Comparison of ENCODE assay signal across 8 cellular contexts in the genomic region with DNA sequence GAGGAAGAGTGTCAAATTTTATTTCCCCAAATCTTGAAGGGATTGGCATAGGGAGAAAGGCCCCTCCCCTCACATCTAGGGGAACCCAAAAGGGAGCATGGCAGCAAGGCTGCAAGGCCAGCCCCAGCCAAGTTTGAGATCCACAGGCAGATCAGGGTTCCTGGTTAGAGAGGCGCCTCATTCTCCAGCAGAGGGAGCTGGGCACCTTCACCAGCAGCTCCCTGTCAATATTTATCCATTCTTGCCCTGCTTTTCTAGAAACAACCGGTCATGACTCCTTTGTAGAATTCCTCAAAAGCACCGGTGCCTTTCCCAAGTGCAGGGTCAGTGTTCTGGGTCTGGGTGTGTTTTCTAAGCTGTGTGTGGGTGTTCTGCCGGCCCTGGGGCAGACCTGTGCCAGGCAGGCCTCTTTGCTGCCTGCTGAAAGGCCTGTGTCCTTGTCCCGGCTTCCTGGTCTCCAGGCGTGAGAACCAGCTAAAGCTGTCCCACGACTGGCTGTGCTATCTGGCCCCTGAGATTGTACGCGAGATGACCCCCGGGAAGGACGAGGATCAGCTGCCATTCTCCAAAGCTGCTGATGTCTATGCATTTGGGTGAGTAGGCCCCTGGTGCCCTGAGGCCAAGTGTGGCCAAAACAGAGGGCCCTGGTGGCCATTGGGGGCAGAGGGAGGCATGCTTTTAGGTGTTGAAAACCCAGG. TPM values are rescaled to one million over a fixed set of nuclear protein-coding genes. Genes with fewer than 3 reads are reported as not detected.
A peak's percentile ranks its signal among the peaks of the same experiment; 100 is the strongest.
DNase-seq lines count a peak whose midpoint lies in the region; ATAC-seq and TF ChIP-seq lines count a peak whose summit lies in the region.

No MANE protein-coding gene starts in this region.

- ATAC-seq in left ventricle myocardium superior (peak; percentile 76), HG02759 (IDR thresholded peaks at IDR 0.05; ENCODE audit: unreplicated experiment) (no peak)

- intact Hi-C loops in left ventricle myocardium superior (cut with micrococcal nuclease): no loop called here

- no peak overlapping the region for H3K27ac ChIP-seq in C4-2B
- H3K27ac ChIP-seq in VCaP: no peak overlapping the region

- POLR2A ChIA-PET in HEK293T (lab: Yijun Ruan, JAX): no interaction called here

- TF ChIP-seq CTCF in C4-2B (conservative IDR thresholded peaks at IDR 0.05): peak; percentile 84
- peak; percentile 97 for TF ChIP-seq CTCF in VCaP (conservative IDR thresholded peaks at IDR 0.05)

- DNase-seq in HEK293T (ENCODE audit: extremely low spot score): peak; percentile 14
- DNase-seq in left ventricle myocardium superior: peak; percentile 60
- peak; percentile 24 for DNase-seq in stromal cell of bone marrow (ENCODE audit: low read depth)
- DNase-seq in NCI-H187 (lab: John Stamatoyannopoulos, UW): no peak
- no peak for DNase-seq in pons (ENCODE audit: low spot score)

- CTCF ChIA-PET in HEK293T (lab: Yijun Ruan, JAX): interaction anchor here (0.5 to 0.6 kb wide), 2 partner anchors 41 to 372 kb away, joined by 4 read pairs; no protein-coding TSS in a partner anchor

TF ChIP-seq in HEK293T, 16 proteins besides CTCF, POLR2A, EP300 and RAD21:
- TF ChIP-seq NFRKB (IDR thresholded peaks at IDR 0.05) (no peak), SUZ12 (IDR thresholded peaks at IDR 0.05) (no peak), HDGF (IDR thresholded peaks at IDR 0.05; ENCODE audit: borderline replicate concordance) (no peak), FOXA1 (IDR thresholded peaks at IDR 0.05) (no peak), CTBP1 (IDR thresholded peaks at IDR 0.05; ENCODE audit: borderline replicate concordance) (no peak), ZNF384 (IDR thresholded peaks at IDR 0.05) (no peak), LEF1 (IDR thresholded peaks at IDR 0.05; ENCODE audit: borderline replicate concordance) (no peak), ELF4 (IDR thresholded peaks at IDR 0.05) (no peak), TARDBP (IDR thresholded peaks at IDR 0.05) (no peak), L3MBTL2 (conservative IDR thresholded peaks at IDR 0.05) (no peak), SP1 (IDR thresholded peaks at IDR 0.05) (no peak), FOXM1 (IDR thresholded peaks at IDR 0.05; ENCODE audit: borderline replicate concordance) (no peak), BHLHE40 (IDR thresholded peaks at IDR 0.05; ENCODE audit: borderline replicate concordance) (no peak), FOXK2 (IDR thresholded peaks at IDR 0.05) (no peak), ARNT (IDR thresholded peaks at IDR 0.05) (no peak)
- TF ChIP-seq, protein P1, sequence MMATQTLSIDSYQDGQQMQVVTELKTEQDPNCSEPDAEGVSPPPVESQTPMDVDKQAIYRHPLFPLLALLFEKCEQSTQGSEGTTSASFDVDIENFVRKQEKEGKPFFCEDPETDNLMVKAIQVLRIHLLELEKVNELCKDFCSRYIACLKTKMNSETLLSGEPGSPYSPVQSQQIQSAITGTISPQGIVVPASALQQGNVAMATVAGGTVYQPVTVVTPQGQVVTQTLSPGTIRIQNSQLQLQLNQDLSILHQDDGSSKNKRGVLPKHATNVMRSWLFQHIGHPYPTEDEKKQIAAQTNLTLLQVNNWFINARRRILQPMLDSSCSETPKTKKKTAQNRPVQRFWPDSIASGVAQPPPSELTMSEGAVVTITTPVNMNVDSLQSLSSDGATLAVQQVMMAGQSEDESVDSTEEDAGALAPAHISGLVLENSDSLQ (IDR thresholded peaks at IDR 0.05): no peak

RNA-seq across cellular contexts. Expression of a gene that starts 21.2 kb away (rescaled TPM):
- total RNA-seq in left ventricle myocardium superior: 16.9 TPM

Comparison
In these comparisons a context has a peak if more than half of its experiments do, and no peak if none do; other contexts are left out.
1. DNase-seq: peak in HEK293T (single experiment), left ventricle myocardium superior (single experiment) and stromal cell of bone marrow (single experiment); none in NCI-H187 (0 of 2) and pons (single experiment).